ENCODE assay signal across 19 cellular contexts in the genomic region with DNA sequence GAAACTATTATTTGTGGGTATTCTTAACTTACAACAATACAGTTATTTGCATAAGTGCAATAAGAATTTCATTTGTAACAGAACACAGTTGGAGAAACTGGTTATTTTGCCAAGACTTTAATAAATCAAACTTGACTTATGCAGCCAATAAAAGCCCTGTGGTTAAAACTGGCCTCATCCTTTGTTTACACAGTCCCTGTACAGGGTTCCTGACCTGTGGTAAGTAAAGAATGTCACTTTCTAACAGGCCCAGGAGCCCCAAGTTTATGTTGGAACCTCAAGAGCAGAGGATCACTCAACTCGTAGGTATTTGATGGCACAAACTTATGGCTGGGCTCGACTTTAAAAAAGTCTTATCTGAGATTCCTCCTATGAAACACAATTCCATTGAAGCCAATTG.
"Had no signal": no experiment of that assay in that cellular context is flagged by ENCODE, and none has a peak within 500 bp of the region (broad histone marks: within the 10 kb centered on the region; RNA-seq: fewer than 3 reads in every experiment).

No MANE protein-coding gene starts in this region.

- H3K4me2 ChIP-seq: hepatocyte had no signal

- H3K36me3 ChIP-seq: cardiac muscle cell, colonic mucosa, tibial nerve had no signal

- FAIRE-seq: endothelial cell of umbilical vein had no signal

- H3K27me3 Mint-ChIP-seq: activated CD8-positive, alpha-beta memory T cell treated with anti-CD3 and anti-CD28 coated beads, Interleukin-2, amount 10 ng/mL, durations not matched to agents 7 days and 5 days; naive B cell had no signal

- H3K9me3 Mint-ChIP-seq: activated naive CD4-positive, alpha-beta T cell treated with anti-CD3 and anti-CD28 coated beads, Interleukin-2, amount 50 U/mL, for 72 hours; activated T-cell treated with anti-CD3 and anti-CD28 coated beads, Interleukin-2, amount 50 U/mL, for 4 hours had no signal

- H3K4me1 ChIP-seq: colonic mucosa, parathyroid adenoma, tibial nerve had no signal

- DNase-seq: activated CD4-positive, alpha-beta T cell treated with anti-CD3 and anti-CD28 coated beads, Interleukin-2, amount 50 U/mL, for 48 hours; activated CD4-positive, CD25-positive, alpha-beta regulatory T cell treated with anti-CD3 and anti-CD28 coated beads, Interleukin-2, amount 50 U/mL, for 72 hours; activated CD8-positive, alpha-beta memory T cell treated with anti-CD3 and anti-CD28 coated beads, Interleukin-2, amount 10 ng/mL, durations not matched to agents 7 days and 5 days; activated effector memory CD4-positive, alpha-beta T cell treated with anti-CD3 and anti-CD28 coated beads, Interleukin-2, amount 50 U/mL, for 16 hours; activated T-cell treated with anti-CD3 and anti-CD28 coated beads, Interleukin-2, amount 50 U/mL, for 4 hours; amygdala; colonic mucosa; effector CD4-positive, alpha-beta T cell; kidney glomerular epithelial cell; naive B cell had no signal

- H3K9ac ChIP-seq: parathyroid adenoma had no signal

- H3K4me3 Mint-ChIP-seq: activated CD8-positive, alpha-beta memory T cell treated with anti-CD3 and anti-CD28 coated beads, Interleukin-2, amount 10 ng/mL, durations not matched to agents 7 days and 5 days; activated T-cell treated with anti-CD3 and anti-CD28 coated beads, Interleukin-2, amount 50 U/mL, for 4 hours; mesothelial cell of epicardium; naive B cell; T-helper 2 cell treated with Interferon-gamma antibody and Interleukin-4, amounts not matched to agents 5 μg/mL and 100 μg/mL, for 36 hours had no signal

- H3K27ac ChIP-seq: cardiac muscle cell, colonic mucosa, hepatocyte, parathyroid adenoma, skin epidermis, tibial nerve had no signal

- H3K27me3 ChIP-seq: cardiac muscle cell, colonic mucosa, hepatocyte, tibial nerve had no signal

- H3K79me2 ChIP-seq: hepatocyte, parathyroid adenoma had no signal

- H3K4me1 Mint-ChIP-seq: activated CD8-positive, alpha-beta memory T cell treated with anti-CD3 and anti-CD28 coated beads, Interleukin-2, amount 10 ng/mL, durations not matched to agents 7 days and 5 days; mesothelial cell of epicardium; naive B cell had no signal

- H3K27ac Mint-ChIP-seq: activated CD8-positive, alpha-beta memory T cell treated with anti-CD3 and anti-CD28 coated beads, Interleukin-2, amount 10 ng/mL, durations not matched to agents 7 days and 5 days; activated naive CD4-positive, alpha-beta T cell treated with anti-CD3 and anti-CD28 coated beads, Interleukin-2, amount 50 U/mL, for 72 hours; mesothelial cell of epicardium; naive B cell; T-helper 2 cell treated with Interferon-gamma antibody and Interleukin-4, amounts not matched to agents 5 μg/mL and 100 μg/mL, for 36 hours had no signal

- H3K36me3 Mint-ChIP-seq: activated CD8-positive, alpha-beta memory T cell treated with anti-CD3 and anti-CD28 coated beads, Interleukin-2, amount 10 ng/mL, durations not matched to agents 7 days and 5 days; activated naive CD4-positive, alpha-beta T cell treated with anti-CD3 and anti-CD28 coated beads, Interleukin-2, amount 50 U/mL, for 72 hours; mesothelial cell of epicardium; naive B cell had no signal

- H2AFZ ChIP-seq: hepatocyte, parathyroid adenoma had no signal

- ATAC-seq: activated CD8-positive, alpha-beta memory T cell treated with anti-CD3 and anti-CD28 coated beads, Interleukin-2, amount 10 ng/mL, durations not matched to agents 7 days and 5 days; activated naive CD4-positive, alpha-beta T cell treated with anti-CD3 and anti-CD28 coated beads, Interleukin-2, amount 50 U/mL, for 72 hours; activated T-cell treated with anti-CD3 and anti-CD28 coated beads, Interleukin-2, amount 50 U/mL, for 4 hours had no signal

- H3K4me3 ChIP-seq: cardiac muscle cell, colonic mucosa, hepatocyte, skin epidermis, tibial nerve had no signal

- H3K9me3 ChIP-seq: colonic mucosa, tibial nerve had no signal
